In the genomic region with DNA sequence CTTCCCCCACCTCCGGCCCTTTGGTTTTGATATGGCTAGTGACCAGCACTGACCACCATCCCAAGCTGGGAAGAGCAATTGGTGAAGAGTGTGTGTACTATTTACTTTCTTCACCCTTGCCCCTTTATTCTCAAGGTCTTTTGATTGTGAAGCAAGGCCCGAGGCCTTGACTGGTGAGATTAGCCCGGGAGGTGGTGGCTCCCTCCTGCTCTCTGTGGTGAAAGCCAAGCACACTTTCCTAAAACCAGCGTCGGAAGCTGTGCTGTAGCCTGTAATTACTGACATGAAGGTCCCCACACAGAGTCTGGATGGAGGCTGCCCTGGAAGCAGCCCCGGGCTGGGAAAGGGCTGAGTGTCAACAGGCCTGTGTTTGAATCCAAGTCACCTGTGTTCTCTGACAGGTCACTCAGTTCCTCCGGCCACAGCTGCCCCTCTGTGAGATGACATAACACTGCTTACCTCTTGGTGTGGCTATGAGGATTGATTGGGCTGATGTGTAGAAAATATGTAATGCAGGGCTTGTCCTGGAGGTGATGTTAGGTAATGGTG, we compare ENCODE assay signal across 19 cellular contexts.
DNase-seq lines count a peak whose midpoint lies in the region; ATAC-seq and TF ChIP-seq lines count a peak whose summit lies in the region.
"Had no signal": no experiment of that assay in that cellular context is flagged by ENCODE, and none has a peak within 500 bp of the region (broad histone marks: within the 10 kb centered on the region; RNA-seq: fewer than 3 reads in every experiment).

No MANE protein-coding gene starts in this region.

- H3K27me3 ChIP-seq in HCT116 (ENCODE audit: insufficient read depth, low read length) (no peaks in the 10 kb centered on the region), hepatocyte (no peaks in the 10 kb centered on the region)
- H3K27me3 ChIP-seq: MG63 had no signal

- H3K4me1 Mint-ChIP-seq in osteocyte (ENCODE audit: unreplicated experiment): no peaks in the 10 kb centered on the region
- H3K4me1 Mint-ChIP-seq: B cell, CD14-positive monocyte had no signal

- POLR2A ChIA-PET in HCT116 (lab: Charles Lee): no interaction called here

- no peak overlapping the region for H3K4me3 ChIP-seq in HCT116 (replicated peaks in 1 of 2; ENCODE audit: low read depth in 1 of 2, low read length in 2 of 2)
- H3K4me3 ChIP-seq in hepatocyte: no peak overlapping the region
- H3K4me3 ChIP-seq: A549, K562, MG63 had no signal

- TF ChIP-seq CTCF in 22Rv1 (IDR thresholded peaks at IDR 0.05) (no peak), HCT116 (IDR thresholded peaks at IDR 0.05 in 2 of 3, conservative IDR thresholded peaks at IDR 0.05 in 1 of 3; ENCODE audit: borderline replicate concordance in 1 of 3, insufficient read depth in 1 of 3, low read depth in 2 of 3, low read length in 2 of 3) (no peak), hepatocyte (IDR thresholded peaks at IDR 0.05; ENCODE audit: poor library complexity) (no peak), osteocyte (IDR thresholded peaks at IDR 0.05) (no peak)

- CTCF ChIA-PET in HCT116 (lab: Charles Lee): interaction anchor here (1.1 kb wide), 1 partner anchor 8 kb away, joined by 5 read pairs; no protein-coding TSS in a partner anchor

- H3K36me3 Mint-ChIP-seq in osteocyte (ENCODE audit: unreplicated experiment): no peaks in the 10 kb centered on the region
- H3K36me3 Mint-ChIP-seq: CD14-positive monocyte had no signal

- H2AFZ ChIP-seq in HCT116 (ENCODE audit: low read depth, low read length, poor library complexity, severe bottlenecking) (no peak overlapping the region), hepatocyte (no peak overlapping the region)

- intact Hi-C loops in HCT116 (cut with micrococcal nuclease): no loop called here

- H3K27ac ChIP-seq in 22Rv1 (peak overlapping the region; percentile 29; the same call in 1 of the 2 replicates), HCT116 (ENCODE audit: low read depth, low read length) (no peak overlapping the region), hepatocyte (peak overlapping the region; percentile 66)
- H3K27ac ChIP-seq: A549 had no signal

- no TSS peak for BruUV-seq in HCT116 (replicated peaks; lab: Mats Ljungman, UMichigan)

- H3K27ac Mint-ChIP-seq in osteocyte (ENCODE audit: unreplicated experiment): no peak overlapping the region
- H3K27ac Mint-ChIP-seq: B cell had no signal

- H3K4me1 ChIP-seq in HCT116 (ENCODE audit: control insufficient read depth in 1 of 2, insufficient read depth in 2 of 2, low read length in 2 of 2): no peaks in the 10 kb centered on the region
- H3K4me1 ChIP-seq in hepatocyte (ENCODE audit: insufficient read depth): peaks cover 16% of the 10 kb centered on the region
- H3K4me1 ChIP-seq: A549 had no signal

- H3K9me2 ChIP-seq in HCT116 (ENCODE audit: insufficient read depth): no peaks in the 10 kb centered on the region
- H3K9me2 ChIP-seq in hepatocyte (replicated peaks; ENCODE audit: insufficient read depth): no peaks in the 10 kb centered on the region
- H3K9me2 ChIP-seq: SK-N-SH had no signal

- 0 out of 2 replicates have a peak, but pooled peaks have one; percentile 25 for ATAC-seq in HCT116
- ATAC-seq in HG03521 (IDR thresholded peaks at IDR 0.05; ENCODE audit: unreplicated experiment): no peak
- ATAC-seq in esophagus mucosa: no peak
- ATAC-seq: A549, K562 had no signal

- no peak for DNase-seq in HCT116 (ENCODE audit: low read depth, low spot score)
- DNase-seq in hepatocyte (ENCODE audit: low spot score): no peak
- peak; percentile 60 for DNase-seq in osteocyte (ENCODE audit: extremely low spot score, unreplicated experiment)
- DNase-seq in stimulated activated CD4-positive, alpha-beta T cell treated with anti-CD3 and anti-CD28 coated beads, Interleukin-4, amount 100 ng/mL, for 1 hour: no peak
- DNase-seq: EL; GOT3; MG63; NCI-H1436; NCI-H187 treated with DMSO at 0.1 percent for 48 hours; NK-92 treated with Interleukin-12 subunit alpha and Interleukin-12 subunit beta, amount 100 ng/mL, for 24 hours; SIG-M5; SK-N-SH had no signal

- H3K9me3 ChIP-seq in HCT116 (ENCODE audit: control insufficient read depth in 1 of 2, insufficient read depth in 1 of 2, low read depth in 1 of 2, low read length in 2 of 2): no peaks in the 10 kb centered on the region
- H3K9me3 ChIP-seq in hepatocyte (ENCODE audit: low read depth): no peaks in the 10 kb centered on the region
- H3K9me3 ChIP-seq: A549, MG63, SK-N-SH had no signal

- TF ChIP-seq RAD21 in HCT116 (IDR thresholded peaks at IDR 0.05; ENCODE audit: low read depth): no peak

- H4K20me1 ChIP-seq in HCT116 (ENCODE audit: insufficient read depth) (no peaks in the 10 kb centered on the region), hepatocyte (ENCODE audit: insufficient read depth, poor library complexity, severe bottlenecking) (no peaks in the 10 kb centered on the region)

- H3K79me2 ChIP-seq in HCT116 (ENCODE audit: insufficient read depth, low read length): no peaks in the 10 kb centered on the region
- no peaks in the 10 kb centered on the region for H3K79me2 ChIP-seq in hepatocyte

- H3K4me3 Mint-ChIP-seq in osteocyte (ENCODE audit: unreplicated experiment): no peak overlapping the region
- H3K4me3 Mint-ChIP-seq: B cell, CD14-positive monocyte had no signal

- H3K9ac ChIP-seq in HCT116 (ENCODE audit: low read length): no peak overlapping the region
- H3K9ac ChIP-seq: SK-N-SH had no signal

- H3K4me2 ChIP-seq in HCT116 (ENCODE audit: low read length): no peak overlapping the region
- peak overlapping the region; percentile 23 for H3K4me2 ChIP-seq in hepatocyte
- H3K4me2 ChIP-seq: A549, SK-N-SH had no signal

- WGBS in hepatocyte (ENCODE audit: low lambda C conversion rate, missing lambda C conversion rate): 52% methylated on average over 7 of the region's 7 CpGs

- peaks cover 17% of the 10 kb centered on the region for H3K27me3 Mint-ChIP-seq in osteocyte (ENCODE audit: unreplicated experiment)

- RAD21 ChIA-PET in HCT116 (lab: Charles Lee; ENCODE audit: low non-redundant PET in 1 of 2, low total read pairs in 2 of 2, uncharacterized antibody in 2 of 2, unreplicated experiment in 2 of 2): no interaction called here

- H3K36me3 ChIP-seq in HCT116 (ENCODE audit: control insufficient read depth in 1 of 2, insufficient read depth in 2 of 2, low read length in 2 of 2) (no peaks in the 10 kb centered on the region), hepatocyte (replicated peaks; ENCODE audit: insufficient read depth, low read depth) (no peaks in the 10 kb centered on the region)
- H3K36me3 ChIP-seq: MG63 had no signal

- no peaks in the 10 kb centered on the region for H3K9me3 Mint-ChIP-seq in osteocyte (ENCODE audit: unreplicated experiment)

- TF ChIP-seq POLR2A in HCT116 (IDR thresholded peaks at IDR 0.05; ENCODE audit: borderline replicate concordance, extremely low read depth, insufficient read depth, insufficient read length): no peak

TF ChIP-seq in HCT116, 20 proteins besides CTCF, POLR2A, EP300 and RAD21:
- TF ChIP-seq ELF1 (IDR thresholded peaks at IDR 0.05; ENCODE audit: borderline replicate concordance, low read depth) (no peak), JUND (IDR thresholded peaks at IDR 0.05) (no peak), EZH2 (IDR thresholded peaks at IDR 0.05) (no peak), SRF (IDR thresholded peaks at IDR 0.05; ENCODE audit: low read depth) (no peak), TCF7L2 (IDR thresholded peaks at IDR 0.05; ENCODE audit: borderline replicate concordance, extremely low read depth, insufficient read depth, insufficient read length) (no peak), POLR2AphosphoS5 (IDR thresholded peaks at IDR 0.05; ENCODE audit: low read depth, low read length) (no peak), ZFX (IDR thresholded peaks at IDR 0.05) (no peak), CBX3 (IDR thresholded peaks at IDR 0.05; ENCODE audit: low read depth) (no peak), YY1 (IDR thresholded peaks at IDR 0.05; ENCODE audit: extremely low read depth, insufficient replicate concordance, low read depth, low read length) (no peak), FOSL1 (IDR thresholded peaks at IDR 0.05; ENCODE audit: low read depth) (no peak)
- TF ChIP-seq, protein P1, sequence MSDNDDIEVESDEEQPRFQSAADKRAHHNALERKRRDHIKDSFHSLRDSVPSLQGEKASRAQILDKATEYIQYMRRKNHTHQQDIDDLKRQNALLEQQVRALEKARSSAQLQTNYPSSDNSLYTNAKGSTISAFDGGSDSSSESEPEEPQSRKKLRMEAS (IDR thresholded peaks at IDR 0.05): no peak
- TF ChIP-seq, protein P2, sequence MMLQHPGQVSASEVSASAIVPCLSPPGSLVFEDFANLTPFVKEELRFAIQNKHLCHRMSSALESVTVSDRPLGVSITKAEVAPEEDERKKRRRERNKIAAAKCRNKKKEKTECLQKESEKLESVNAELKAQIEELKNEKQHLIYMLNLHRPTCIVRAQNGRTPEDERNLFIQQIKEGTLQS (IDR thresholded peaks at IDR 0.05): no peak
TF ChIP-seq in HCT116: peak in this region for 0.
